Comparison of ENCODE assay signal across 8 cellular contexts in the genomic region with DNA sequence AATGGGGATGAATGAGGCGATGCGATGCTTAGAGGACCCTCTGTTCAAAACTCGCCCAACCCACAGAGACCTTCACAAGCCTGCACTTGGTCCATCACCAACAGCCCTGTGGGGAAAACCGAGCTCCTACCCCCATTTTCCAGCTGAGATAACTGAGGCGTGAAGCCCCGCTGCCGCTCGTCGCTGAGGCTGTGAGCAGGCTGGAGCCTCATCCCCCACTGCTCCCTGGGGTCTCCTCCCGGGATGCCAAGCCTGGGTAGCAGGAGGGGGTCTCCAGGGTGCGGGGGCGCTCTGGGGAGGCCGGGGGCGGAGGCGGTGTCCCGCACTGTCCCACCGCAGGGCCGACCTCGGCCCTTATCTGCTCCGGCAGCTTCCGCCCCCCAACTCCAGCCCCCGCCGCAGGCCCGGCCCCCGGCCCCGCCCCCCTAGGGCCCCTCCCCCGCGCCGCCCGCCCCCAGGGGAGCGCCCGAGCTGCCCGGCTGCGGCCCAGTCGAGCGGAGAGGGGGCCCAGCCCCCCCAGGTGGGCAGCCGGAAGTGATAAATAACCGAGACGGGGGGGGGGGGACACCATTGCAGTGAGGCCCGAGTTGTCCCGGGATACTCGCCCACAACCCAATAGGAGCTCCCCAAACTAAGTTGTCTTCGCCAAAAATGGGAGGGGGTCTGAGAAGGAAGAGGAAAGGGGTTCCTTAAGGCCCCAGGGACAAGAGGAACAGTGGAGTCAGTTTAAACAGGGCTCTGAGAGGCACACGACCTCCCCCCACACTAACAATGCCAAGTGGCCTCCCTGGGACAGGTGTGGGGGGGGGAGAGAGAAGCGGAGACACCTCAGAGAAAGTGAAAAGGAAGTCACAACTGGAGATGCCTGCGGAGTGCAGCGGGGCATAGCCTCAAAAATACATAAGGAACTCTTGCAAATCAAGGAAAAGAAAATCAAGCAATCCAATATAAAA. TPM values are rescaled to one million over a fixed set of nuclear protein-coding genes. Genes with fewer than 3 reads are reported as not detected.
DNase-seq lines count a peak whose midpoint lies in the region; ATAC-seq, FAIRE-seq and TF ChIP-seq lines count a peak whose summit lies in the region.

No MANE protein-coding gene starts in this region.

- no peaks in the 10 kb centered on the region for H3K9me3 ChIP-seq in right cardiac atrium (ENCODE audit: control insufficient read depth, low read length)
- no peaks in the 10 kb centered on the region for H3K9me3 ChIP-seq in small intestine (ENCODE audit: control insufficient read depth, low read depth)

- H3K27ac ChIP-seq in right cardiac atrium (ENCODE audit: low read length): peak overlapping the region; percentile 90
- H3K27ac ChIP-seq in small intestine (ENCODE audit: low read depth in 1 of 2, low read length in 1 of 2): peak overlapping the region in 1 of 2 donors; percentile 69

- intact Hi-C loops in activated naive CD4-positive, alpha-beta T cell treated with anti-CD3 and anti-CD28 coated beads for 36 hours (cut with micrococcal nuclease): no loop called here
- intact Hi-C loops in right cardiac atrium (cut with DNase I): no loop called here

- no peak for DNase-seq in GM12864 (ENCODE audit: low read depth)
- DNase-seq in activated naive CD4-positive, alpha-beta T cell treated with anti-CD3 and anti-CD28 coated beads for 36 hours: peak; percentile 36
- DNase-seq in right cardiac atrium: peak; percentile 42 to 81 (median 78)
- DNase-seq in small intestine: no peak
- DNase-seq in NOMO-1 treated with DMSO at 0.1 percent for 48 hours (lab: John Stamatoyannopoulos, UW; ENCODE audit: unreplicated experiment): no peak
- no peak for DNase-seq in NCI-H510A treated with DMSO at 0.1 percent for 48 hours (lab: John Stamatoyannopoulos, UW)

- H3K36me3 Mint-ChIP-seq in activated naive CD4-positive, alpha-beta T cell treated with anti-CD3 and anti-CD28 coated beads for 36 hours (ENCODE audit: low read depth): no peaks in the 10 kb centered on the region

- H3K27me3 ChIP-seq in right cardiac atrium (ENCODE audit: control insufficient read depth, insufficient read depth) (no peaks in the 10 kb centered on the region), small intestine (ENCODE audit: control insufficient read depth in 2 of 2, insufficient read depth in 2 of 2, low read length in 2 of 2) (no peaks in the 10 kb centered on the region)

- H3K4me1 Mint-ChIP-seq in activated naive CD4-positive, alpha-beta T cell treated with anti-CD3 and anti-CD28 coated beads for 36 hours (ENCODE audit: low read depth): peaks cover 22% of the 10 kb centered on the region

- peaks cover 3% of the 10 kb centered on the region for H3K4me1 ChIP-seq in right cardiac atrium (ENCODE audit: control insufficient read depth, insufficient read depth, low read length)
- peaks cover 0 to 3% of the 10 kb centered on the region in 2 donors for H3K4me1 ChIP-seq in small intestine (ENCODE audit: control insufficient read depth in 2 of 2, insufficient read depth in 1 of 2, low read depth in 1 of 2, low read length in 1 of 2)

- no peaks in the 10 kb centered on the region for H3K27me3 Mint-ChIP-seq in activated naive CD4-positive, alpha-beta T cell treated with anti-CD3 and anti-CD28 coated beads for 36 hours (ENCODE audit: low read depth)

- TF ChIP-seq CTCF in GM12864 (IDR thresholded peaks at IDR 0.05; ENCODE audit: low read depth, low read length, missing control alignments): no peak

- H3K4me3 ChIP-seq in GM12864 (ENCODE audit: low read depth, low read length): peak overlapping the region; percentile 61
- peak overlapping the region; percentile 64 for H3K4me3 ChIP-seq in right cardiac atrium (ENCODE audit: low read length)
- peak overlapping the region; percentile 31 to 51 for H3K4me3 ChIP-seq in small intestine (ENCODE audit: low read depth in 1 of 2, low read length in 2 of 2)

- no peak for TF ChIP-seq RAD21 in Ishikawa (IDR thresholded peaks at IDR 0.05; ENCODE audit: low read depth)

- peak overlapping the region; percentile 79 for H3K27ac Mint-ChIP-seq in activated naive CD4-positive, alpha-beta T cell treated with anti-CD3 and anti-CD28 coated beads for 36 hours

- ATAC-seq in GM21515 (IDR thresholded peaks at IDR 0.05; ENCODE audit: unreplicated experiment): peak; percentile 54
- ATAC-seq in right cardiac atrium: peak; percentile 81 to 85

- H3K36me3 ChIP-seq in small intestine (ENCODE audit: control insufficient read depth in 2 of 2, insufficient read depth in 2 of 2, low read length in 2 of 2): no peaks in the 10 kb centered on the region

- 5% methylated on average over 47 of the region's 47 CpGs for WGBS in right cardiac atrium
- 6 to 9% (median 6%) methylated on average over 25 to 47 of the region's 47 CpGs for WGBS in small intestine, 3 donors

- CTCF ChIA-PET in activated naive CD4-positive, alpha-beta T cell treated with anti-CD3 and anti-CD28 coated beads for 36 hours (lab: Charles Lee): interaction anchor here (0.6 to 1.5 kb wide), 5 partner anchors 12 to 531 kb away, joined by 3 to 10 read pairs (median 3); no protein-coding TSS in a partner anchor

- no peak for FAIRE-seq in small intestine (lab: Jason Lieb, UNC)

- peak overlapping the region; percentile 74 for H3K4me3 Mint-ChIP-seq in activated naive CD4-positive, alpha-beta T cell treated with anti-CD3 and anti-CD28 coated beads for 36 hours

- H3K9me3 Mint-ChIP-seq in activated naive CD4-positive, alpha-beta T cell treated with anti-CD3 and anti-CD28 coated beads for 36 hours: no peaks in the 10 kb centered on the region

- no peak for TF ChIP-seq EP300 in Ishikawa (IDR thresholded peaks at IDR 0.05; ENCODE audit: borderline replicate concordance)

TF ChIP-seq in Ishikawa, 13 proteins besides CTCF, POLR2A, EP300 and RAD21:
- TF ChIP-seq FOXM1 (IDR thresholded peaks at IDR 0.05; ENCODE audit: borderline replicate concordance, low read depth): no peak
- peak; percentile 92; the same call in 1 of the 2 replicates for TF ChIP-seq ZBTB7A (IDR thresholded peaks at IDR 0.05; ENCODE audit: low read depth)
- no peak for TF ChIP-seq YY1 (IDR thresholded peaks at IDR 0.05; ENCODE audit: low read depth)
- no peak for TF ChIP-seq CREB1 (IDR thresholded peaks at IDR 0.05; ENCODE audit: low read depth)
- no peak for TF ChIP-seq NFIC (IDR thresholded peaks at IDR 0.05)
- TF ChIP-seq CEBPB (IDR thresholded peaks at IDR 0.05): no peak
- TF ChIP-seq EGR1 (IDR thresholded peaks at IDR 0.05): no peak
TF ChIP-seq in Ishikawa: peak in this region for 1.

RNA-seq across cellular contexts. Expression of gene SLC39A13, which starts 8.3 kb away (rescaled TPM):
- total RNA-seq in activated naive CD4-positive, alpha-beta T cell treated with anti-CD3 and anti-CD28 coated beads for 36 hours: 1 to 10 TPM; 9.2 TPM
- total RNA-seq in right cardiac atrium: 10 to 100 TPM; 41.7 to 46.6 (median 44.9) TPM
- polyA plus RNA-seq in right cardiac atrium (61.6 TPM), small intestine (10 to 100 TPM in 1 of 3 donors, 1 to 10 TPM in 2; 7.8 to 30.9 (median 10.0) TPM)

RNA-seq across cellular contexts. Expression of gene SPI1, which starts 21.8 kb away (rescaled TPM):
- not detected for total RNA-seq in activated naive CD4-positive, alpha-beta T cell treated with anti-CD3 and anti-CD28 coated beads for 36 hours
- 10 to 100 TPM; 11.6 to 24.1 (median 18.6) TPM for total RNA-seq in right cardiac atrium
- 5.9 TPM for polyA plus RNA-seq in right cardiac atrium
- 10 to 100 TPM in 2 of 3 donors, 1 to 10 TPM in 1; 3.4 to 25.4 (median 13.6) TPM for polyA plus RNA-seq in small intestine

RNA-seq across cellular contexts. Expression of gene PSMC3, which starts 26.1 kb away (rescaled TPM):
- total RNA-seq in activated naive CD4-positive, alpha-beta T cell treated with anti-CD3 and anti-CD28 coated beads for 36 hours: 100 to 1,000 TPM; 127 to 129 TPM
- 100 to 1,000 TPM; 122 to 162 (median 155) TPM for total RNA-seq in right cardiac atrium
- 170 TPM for polyA plus RNA-seq in right cardiac atrium
- 100 to 1,000 TPM; 103 to 156 (median 104) TPM for polyA plus RNA-seq in small intestine

RNA-seq across cellular contexts. Expression of gene MYBPC3, which starts 47.6 kb away (rescaled TPM):
- total RNA-seq in activated naive CD4-positive, alpha-beta T cell treated with anti-CD3 and anti-CD28 coated beads for 36 hours: not detected
- 1,000 to 10,000 TPM in 3 of 4 donors, 100 to 1,000 TPM in 1; 953 to 1,924 (median 1,412) TPM for total RNA-seq in right cardiac atrium
- polyA plus RNA-seq in right cardiac atrium: 1,009 TPM
- polyA plus RNA-seq in small intestine: 1 to 10 TPM in 1 of 3 donors, under 1 TPM in 1, not detected in 1; 0.04 to 5.4 TPM

RNA-seq across cellular contexts. Expression of gene RAPSN, which starts 48.8 kb away (rescaled TPM):
- total RNA-seq in activated naive CD4-positive, alpha-beta T cell treated with anti-CD3 and anti-CD28 coated beads for 36 hours: not detected
- total RNA-seq in right cardiac atrium: under 1 TPM; 0.17 to 0.50 (median 0.39) TPM
- polyA plus RNA-seq in right cardiac atrium: 0.23 TPM
- polyA plus RNA-seq in small intestine: under 1 TPM; 0.36 to 0.89 (median 0.81) TPM

Comparison
In these comparisons a context has a peak if more than half of its experiments do, and no peak if none do; other contexts are left out.
1. DNase-seq: peak in activated naive CD4-positive, alpha-beta T cell treated with anti-CD3 and anti-CD28 coated beads for 36 hours (single experiment) and right cardiac atrium (3 of 3); none in GM12864 (single experiment), small intestine (single experiment), NOMO-1 treated with DMSO at 0.1 percent for 48 hours (single experiment) and NCI-H510A treated with DMSO at 0.1 percent for 48 hours (single experiment).
2. RNA of gene SLC39A13, which starts 8.3 kb away (total RNA-seq): 41.7 to 46.6 TPM in right cardiac atrium; 9.2 TPM in activated naive CD4-positive, alpha-beta T cell treated with anti-CD3 and anti-CD28 coated beads for 36 hours; every median in the first group is over 4 times any median in the second.
3. RNA of gene SPI1, which starts 21.8 kb away (total RNA-seq): 11.6 to 24.1 TPM in right cardiac atrium; not detected in activated naive CD4-positive, alpha-beta T cell treated with anti-CD3 and anti-CD28 coated beads for 36 hours; every median in the first group is over 10 times any median in the second.
4. Peak in every context shown above with its lines, with median percentiles within 50 percentile points of each other: H3K4me3 ChIP-seq.